Comparison of ENCODE assay signal across 1 cellular context in the genomic region with DNA sequence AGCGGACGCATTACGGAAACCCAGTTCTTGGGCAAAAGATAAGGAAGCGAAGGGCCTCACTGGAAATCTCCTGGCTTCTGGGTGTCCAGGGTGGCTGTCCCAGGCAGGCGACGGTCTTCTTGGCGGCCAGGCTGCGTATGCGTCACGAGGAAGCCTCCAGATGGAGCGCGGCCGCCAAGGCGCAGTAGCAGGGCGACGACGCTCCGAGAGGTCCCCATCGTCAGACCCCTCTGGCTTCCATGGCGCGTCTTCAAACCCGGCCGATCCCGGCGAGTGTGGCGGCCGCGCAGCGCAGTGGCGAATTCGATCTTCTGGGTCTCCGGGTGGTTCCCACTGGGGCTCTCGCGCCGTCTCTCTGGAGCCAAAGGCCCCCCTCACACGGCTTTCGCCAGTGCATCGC.
TF ChIP-seq lines count a peak whose summit lies in the region.

No MANE protein-coding gene starts in this region.

TF ChIP-seq in GM23338, 12 proteins besides CTCF, POLR2A, EP300 and RAD21 (continued from another document):
- TF ChIP-seq, protein P1, sequence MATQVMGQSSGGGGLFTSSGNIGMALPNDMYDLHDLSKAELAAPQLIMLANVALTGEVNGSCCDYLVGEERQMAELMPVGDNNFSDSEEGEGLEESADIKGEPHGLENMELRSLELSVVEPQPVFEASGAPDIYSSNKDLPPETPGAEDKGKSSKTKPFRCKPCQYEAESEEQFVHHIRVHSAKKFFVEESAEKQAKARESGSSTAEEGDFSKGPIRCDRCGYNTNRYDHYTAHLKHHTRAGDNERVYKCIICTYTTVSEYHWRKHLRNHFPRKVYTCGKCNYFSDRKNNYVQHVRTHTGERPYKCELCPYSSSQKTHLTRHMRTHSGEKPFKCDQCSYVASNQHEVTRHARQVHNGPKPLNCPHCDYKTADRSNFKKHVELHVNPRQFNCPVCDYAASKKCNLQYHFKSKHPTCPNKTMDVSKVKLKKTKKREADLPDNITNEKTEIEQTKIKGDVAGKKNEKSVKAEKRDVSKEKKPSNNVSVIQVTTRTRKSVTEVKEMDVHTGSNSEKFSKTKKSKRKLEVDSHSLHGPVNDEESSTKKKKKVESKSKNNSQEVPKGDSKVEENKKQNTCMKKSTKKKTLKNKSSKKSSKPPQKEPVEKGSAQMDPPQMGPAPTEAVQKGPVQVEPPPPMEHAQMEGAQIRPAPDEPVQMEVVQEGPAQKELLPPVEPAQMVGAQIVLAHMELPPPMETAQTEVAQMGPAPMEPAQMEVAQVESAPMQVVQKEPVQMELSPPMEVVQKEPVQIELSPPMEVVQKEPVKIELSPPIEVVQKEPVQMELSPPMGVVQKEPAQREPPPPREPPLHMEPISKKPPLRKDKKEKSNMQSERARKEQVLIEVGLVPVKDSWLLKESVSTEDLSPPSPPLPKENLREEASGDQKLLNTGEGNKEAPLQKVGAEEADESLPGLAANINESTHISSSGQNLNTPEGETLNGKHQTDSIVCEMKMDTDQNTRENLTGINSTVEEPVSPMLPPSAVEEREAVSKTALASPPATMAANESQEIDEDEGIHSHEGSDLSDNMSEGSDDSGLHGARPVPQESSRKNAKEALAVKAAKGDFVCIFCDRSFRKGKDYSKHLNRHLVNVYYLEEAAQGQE (IDR thresholded peaks at IDR 0.05; ENCODE audit: unreplicated experiment): no peak
- TF ChIP-seq, protein P2, sequence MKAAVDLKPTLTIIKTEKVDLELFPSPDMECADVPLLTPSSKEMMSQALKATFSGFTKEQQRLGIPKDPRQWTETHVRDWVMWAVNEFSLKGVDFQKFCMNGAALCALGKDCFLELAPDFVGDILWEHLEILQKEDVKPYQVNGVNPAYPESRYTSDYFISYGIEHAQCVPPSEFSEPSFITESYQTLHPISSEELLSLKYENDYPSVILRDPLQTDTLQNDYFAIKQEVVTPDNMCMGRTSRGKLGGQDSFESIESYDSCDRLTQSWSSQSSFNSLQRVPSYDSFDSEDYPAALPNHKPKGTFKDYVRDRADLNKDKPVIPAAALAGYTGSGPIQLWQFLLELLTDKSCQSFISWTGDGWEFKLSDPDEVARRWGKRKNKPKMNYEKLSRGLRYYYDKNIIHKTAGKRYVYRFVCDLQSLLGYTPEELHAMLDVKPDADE (IDR thresholded peaks at IDR 0.05): no peak
- TF ChIP-seq, protein P3, sequence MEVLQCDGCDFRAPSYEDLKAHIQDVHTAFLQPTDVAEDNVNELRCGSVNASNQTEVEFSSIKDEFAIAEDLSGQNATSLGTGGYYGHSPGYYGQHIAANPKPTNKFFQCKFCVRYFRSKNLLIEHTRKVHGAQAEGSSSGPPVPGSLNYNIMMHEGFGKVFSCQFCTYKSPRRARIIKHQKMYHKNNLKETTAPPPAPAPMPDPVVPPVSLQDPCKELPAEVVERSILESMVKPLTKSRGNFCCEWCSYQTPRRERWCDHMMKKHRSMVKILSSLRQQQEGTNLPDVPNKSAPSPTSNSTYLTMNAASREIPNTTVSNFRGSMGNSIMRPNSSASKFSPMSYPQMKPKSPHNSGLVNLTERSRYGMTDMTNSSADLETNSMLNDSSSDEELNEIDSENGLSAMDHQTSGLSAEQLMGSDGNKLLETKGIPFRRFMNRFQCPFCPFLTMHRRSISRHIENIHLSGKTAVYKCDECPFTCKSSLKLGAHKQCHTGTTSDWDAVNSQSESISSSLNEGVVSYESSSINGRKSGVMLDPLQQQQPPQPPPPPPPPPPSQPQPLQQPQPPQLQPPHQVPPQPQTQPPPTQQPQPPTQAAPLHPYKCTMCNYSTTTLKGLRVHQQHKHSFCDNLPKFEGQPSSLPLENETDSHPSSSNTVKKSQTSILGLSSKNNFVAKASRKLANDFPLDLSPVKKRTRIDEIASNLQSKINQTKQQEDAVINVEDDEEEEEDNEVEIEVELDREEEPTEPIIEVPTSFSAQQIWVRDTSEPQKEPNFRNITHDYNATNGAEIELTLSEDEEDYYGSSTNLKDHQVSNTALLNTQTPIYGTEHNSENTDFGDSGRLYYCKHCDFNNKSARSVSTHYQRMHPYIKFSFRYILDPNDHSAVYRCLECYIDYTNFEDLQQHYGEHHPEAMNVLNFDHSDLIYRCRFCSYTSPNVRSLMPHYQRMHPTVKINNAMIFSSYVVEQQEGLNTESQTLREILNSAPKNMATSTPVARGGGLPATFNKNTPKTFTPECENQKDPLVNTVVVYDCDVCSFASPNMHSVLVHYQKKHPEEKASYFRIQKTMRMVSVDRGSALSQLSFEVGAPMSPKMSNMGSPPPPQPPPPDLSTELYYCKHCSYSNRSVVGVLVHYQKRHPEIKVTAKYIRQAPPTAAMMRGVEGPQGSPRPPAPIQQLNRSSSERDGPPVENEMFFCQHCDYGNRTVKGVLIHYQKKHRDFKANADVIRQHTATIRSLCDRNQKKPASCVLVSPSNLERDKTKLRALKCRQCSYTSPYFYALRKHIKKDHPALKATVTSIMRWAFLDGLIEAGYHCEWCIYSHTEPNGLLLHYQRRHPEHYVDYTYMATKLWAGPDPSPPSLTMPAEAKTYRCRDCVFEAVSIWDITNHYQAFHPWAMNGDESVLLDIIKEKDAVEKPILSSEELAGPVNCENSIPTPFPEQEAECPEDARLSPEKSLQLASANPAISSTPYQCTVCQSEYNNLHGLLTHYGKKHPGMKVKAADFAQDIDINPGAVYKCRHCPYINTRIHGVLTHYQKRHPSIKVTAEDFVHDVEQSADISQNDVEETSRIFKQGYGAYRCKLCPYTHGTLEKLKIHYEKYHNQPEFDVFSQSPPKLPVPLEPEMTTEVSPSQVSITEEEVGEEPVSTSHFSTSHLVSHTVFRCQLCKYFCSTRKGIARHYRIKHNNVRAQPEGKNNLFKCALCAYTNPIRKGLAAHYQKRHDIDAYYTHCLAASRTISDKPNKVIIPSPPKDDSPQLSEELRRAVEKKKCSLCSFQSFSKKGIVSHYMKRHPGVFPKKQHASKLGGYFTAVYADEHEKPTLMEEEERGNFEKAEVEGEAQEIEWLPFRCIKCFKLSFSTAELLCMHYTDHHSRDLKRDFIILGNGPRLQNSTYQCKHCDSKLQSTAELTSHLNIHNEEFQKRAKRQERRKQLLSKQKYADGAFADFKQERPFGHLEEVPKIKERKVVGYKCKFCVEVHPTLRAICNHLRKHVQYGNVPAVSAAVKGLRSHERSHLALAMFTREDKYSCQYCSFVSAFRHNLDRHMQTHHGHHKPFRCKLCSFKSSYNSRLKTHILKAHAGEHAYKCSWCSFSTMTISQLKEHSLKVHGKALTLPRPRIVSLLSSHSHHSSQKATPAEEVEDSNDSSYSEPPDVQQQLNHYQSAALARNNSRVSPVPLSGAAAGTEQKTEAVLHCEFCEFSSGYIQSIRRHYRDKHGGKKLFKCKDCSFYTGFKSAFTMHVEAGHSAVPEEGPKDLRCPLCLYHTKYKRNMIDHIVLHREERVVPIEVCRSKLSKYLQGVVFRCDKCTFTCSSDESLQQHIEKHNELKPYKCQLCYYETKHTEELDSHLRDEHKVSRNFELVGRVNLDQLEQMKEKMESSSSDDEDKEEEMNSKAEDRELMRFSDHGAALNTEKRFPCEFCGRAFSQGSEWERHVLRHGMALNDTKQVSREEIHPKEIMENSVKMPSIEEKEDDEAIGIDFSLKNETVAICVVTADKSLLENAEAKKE (CRISPR knock-in tag; IDR thresholded peaks at IDR 0.05): no peak
- TF ChIP-seq ZNF331 (CRISPR knock-in tag; IDR thresholded peaks at IDR 0.05; ENCODE audit: low read depth) (no peak), STAT1 (IDR thresholded peaks at IDR 0.05; ENCODE audit: unreplicated experiment) (no peak), EZH2phosphoT487 (IDR thresholded peaks at IDR 0.05; ENCODE audit: unreplicated experiment) (no peak), ZNF114 (CRISPR knock-in tag; IDR thresholded peaks at IDR 0.05) (no peak), NANOG (IDR thresholded peaks at IDR 0.05; ENCODE audit: borderline replicate concordance) (no peak), POLR2AphosphoS5 (IDR thresholded peaks at IDR 0.05; ENCODE audit: low read depth) (no peak)
